36 cellular contexts compared by ENCODE assay signal in the genomic region with DNA sequence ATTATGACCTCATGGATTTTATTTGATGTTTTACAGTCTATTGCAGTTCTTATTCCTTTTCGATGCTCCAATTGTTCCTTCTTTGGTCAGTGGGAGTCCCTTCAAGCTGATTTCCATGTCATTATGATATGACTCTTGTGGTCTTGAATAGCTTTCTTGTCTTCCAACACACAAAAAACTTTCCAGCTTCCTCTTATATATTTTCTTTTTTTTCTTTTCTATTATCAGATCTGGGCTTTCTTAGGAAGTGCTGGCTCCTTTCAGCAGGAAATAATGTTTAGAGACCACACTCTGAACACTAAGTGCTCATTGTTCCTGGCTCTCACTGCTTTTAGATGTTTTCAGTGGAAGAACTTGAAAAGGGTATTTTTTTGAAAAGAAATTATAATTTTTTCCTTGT. TPM values are rescaled to one million over a fixed set of nuclear protein-coding genes. Genes with fewer than 3 reads are reported as not detected.
"Had no signal": no experiment of that assay in that cellular context is flagged by ENCODE, and none has a peak within 500 bp of the region (broad histone marks: within the 10 kb centered on the region; RNA-seq: fewer than 3 reads in every experiment).

No MANE protein-coding gene starts in this region.

- H3K4me3 ChIP-seq: cardiac muscle cell, SJCRH30, SK-N-MC had no signal

- ATAC-seq: activated T-cell treated with anti-CD3 and anti-CD28 coated beads, Interleukin-2, amount 50 U/mL, for 4 hours had no signal

- H3K27me3 ChIP-seq: cardiac muscle cell, SJCRH30 had no signal

- H3K9me3 ChIP-seq: SJCRH30 had no signal

- H3K4me1 ChIP-seq: SJCRH30 had no signal

- DNase-seq: activated B cell treated with CpG ODN at 0.5 μM for 24 hours; activated CD4-positive, alpha-beta memory T cell treated with anti-CD3 and anti-CD28 coated beads for 36 hours; activated CD4-positive, alpha-beta T cell treated with anti-CD3 and anti-CD28 coated beads for 4 hours; activated CD4-positive, alpha-beta T cell treated with anti-CD3 and anti-CD28 coated beads, Interleukin-2, amount 50 U/mL, for 1 hour; activated CD4-positive, CD25-positive, alpha-beta regulatory T cell treated with anti-CD3 and anti-CD28 coated beads, Interleukin-2, amount 50 U/mL, for 72 hours; activated CD8-positive, alpha-beta memory T cell treated with anti-CD3 and anti-CD28 coated beads, Interleukin-2, amount 50 U/mL, for 4 hours; activated naive CD4-positive, alpha-beta T cell; activated naive CD4-positive, alpha-beta T cell treated with anti-CD3 and anti-CD28 coated beads, Interleukin-2, amount 50 U/mL, for 16 hours; activated naive CD8-positive, alpha-beta T cell treated with anti-CD3 and anti-CD28 coated beads for 36 hours; activated T-cell treated with anti-CD3 and anti-CD28 coated beads for 4 hours; activated T-cell treated with anti-CD3 and anti-CD28 coated beads, Interleukin-2, amount 50 U/mL, for 4 hours; amniotic stem cell; aorta; Karpas-422; KBM-7; NCI-H1105 treated with DMSO at 0.1 percent for 48 hours; NCI-H1436 treated with DMSO at 0.1 percent for 48 hours; NCI-H1694 treated with DMSO at 0.1 percent for 48 hours; NCI-H2029 treated with DMSO at 0.1 percent for 48 hours; NCI-H2107; NCI-H2171; NCI-H510A; NCI-H526; NCI-H748 treated with DMSO at 0.1 percent for 48 hours; Right ventricle myocardium superior; SJCRH30; T1000 had no signal

- H3K27ac ChIP-seq: cardiac muscle cell, SJCRH30, SK-N-MC, VCaP had no signal

RNA-seq across cellular contexts. Expression of gene SLC17A1, which starts 3.1 kb away (rescaled TPM):
- total RNA-seq: activated B cell treated with CpG ODN at 0.5 μM for 24 hours; activated CD4-positive, alpha-beta memory T cell treated with anti-CD3 and anti-CD28 coated beads for 36 hours; activated naive CD8-positive, alpha-beta T cell treated with anti-CD3 and anti-CD28 coated beads for 36 hours; activated T-cell treated with anti-CD3 and anti-CD28 coated beads, Interleukin-2, amount 50 U/mL, for 4 hours; activated T-helper 1 cell treated with anti-CD3 and anti-CD28 coated beads, Interleukin-12 subunit alpha, Interleukin-12 subunit beta, Interleukin-2, Interleukin-4 antibody, amounts not matched to agents 30 ng/mL and 10 ng/mL and 1 ng/mL, durations not matched to agents 14 hours and 24 hours and 36 hours; aorta; cardiac muscle cell; MCF 10A; OCI-LY7; Right ventricle myocardium superior; SJCRH30; T-helper 1 cell treated with Interleukin-12 subunit alpha and Interleukin-12 subunit beta and Interleukin-4 antibody, amounts not matched to agents 30 ng/mL and 1 ng/mL, for 36 hours; T-helper 2 cell treated with Interferon-gamma antibody and Interleukin-4, amounts not matched to agents 100 ng/mL and 5 ng/mL, for 36 hours had no signal
- polyA plus RNA-seq: aorta, cardiac muscle cell, IgD-negative memory B cell had no signal

RNA-seq across cellular contexts. Expression of gene SLC17A3, which starts 39.1 kb away (rescaled TPM):
- total RNA-seq: activated B cell treated with CpG ODN at 0.5 μM for 24 hours; activated naive CD8-positive, alpha-beta T cell treated with anti-CD3 and anti-CD28 coated beads for 36 hours; aorta; cardiac muscle cell; MCF 10A; Right ventricle myocardium superior; SJCRH30 had no signal
- polyA plus RNA-seq: aorta, cardiac muscle cell, IgD-negative memory B cell had no signal
